ENCODE assay signal across 9 cellular contexts in genomic region chr1:172154571-172154970, GRCh38.
DNase-seq lines count a peak whose midpoint lies in the region; ATAC-seq, FAIRE-seq and TF ChIP-seq lines count a peak whose summit lies in the region.
"Had no signal": no experiment of that assay in that cellular context is flagged by ENCODE, and none has a peak within 500 bp of the region (broad histone marks: within the 10 kb centered on the region; RNA-seq: fewer than 3 reads in every experiment).

No MANE protein-coding gene starts in this region.

- H3K27me3 ChIP-seq in liver (ENCODE audit: control insufficient read depth in 4 of 4, insufficient read depth in 4 of 4, low read length in 3 of 4) (no peaks in the 10 kb centered on the region), HepG2 (ENCODE audit: control insufficient read depth in 1 of 2, insufficient read depth in 2 of 2, low read length in 2 of 2) (no peaks in the 10 kb centered on the region), right lobe of liver (no peaks in the 10 kb centered on the region), prostate gland (replicated peaks; ENCODE audit: insufficient read depth) (no peaks in the 10 kb centered on the region), aorta (ENCODE audit: control insufficient read depth in 1 of 2, insufficient read depth in 2 of 2, low read length in 1 of 2) (peaks cover 0 to 2% of the 10 kb centered on the region in 2 donors)

- TF ChIP-seq EP300 in HepG2 (IDR thresholded peaks at IDR 0.05; ENCODE audit: low read depth in 2 of 2, low read length in 2 of 2), result no peak
- TF ChIP-seq EP300 in HepG2 (CRISPR knock-in tag; IDR thresholded peaks at IDR 0.05; ENCODE audit: borderline replicate concordance), result no peak

- TF ChIP-seq RAD21 in liver (IDR thresholded peaks at IDR 0.05) (no peak), HepG2 (CRISPR knock-in tag; IDR thresholded peaks at IDR 0.05) (no peak)

- POLR2A ChIA-PET in HepG2 (lab: Yijun Ruan, JAX), result no interaction called here
- POLR2A ChIA-PET in activated CD4-positive, alpha-beta memory T cell treated with anti-CD3 and anti-CD28 coated beads for 36 hours (lab: Charles Lee), result interaction anchor here (2.6 kb wide), 1 partner anchor 26 kb away, joined by 11 read pairs; no protein-coding TSS in a partner anchor

- intact Hi-C loops in HepG2 (cut with micrococcal nuclease; ENCODE audit: unreplicated experiment) (no loop called here), right lobe of liver (cut with DNase I) (no loop called here), prostate gland (cut with DNase I) (no loop called here), aorta (cut with DNase I) (no loop called here)
- intact Hi-C loops in activated CD4-positive, alpha-beta memory T cell treated with anti-CD3 and anti-CD28 coated beads for 36 hours (cut with micrococcal nuclease), result loop anchor here (1.0 to 2.0 kb wide), 5 partner anchors 20 to 184 kb away; no protein-coding TSS in a partner anchor

- H3K27me3 Mint-ChIP-seq in activated CD4-positive, alpha-beta memory T cell treated with anti-CD3 and anti-CD28 coated beads for 36 hours, result no peaks in the 10 kb centered on the region
- H3K27me3 Mint-ChIP-seq: dendritic cell treated with granulocyte-macrophage colony-stimulating factor and Interleukin-4, amounts not matched to agents 40 ng/mL and 50 ng/mL, for 4 days had no signal

- no peak overlapping the region for H3K4me3 Mint-ChIP-seq in activated CD4-positive, alpha-beta memory T cell treated with anti-CD3 and anti-CD28 coated beads for 36 hours
- H3K4me3 Mint-ChIP-seq: dendritic cell treated with granulocyte-macrophage colony-stimulating factor and Interleukin-4, amounts not matched to agents 40 ng/mL and 50 ng/mL, for 4 days had no signal

- no peaks in the 10 kb centered on the region for H3K36me3 ChIP-seq in liver (ENCODE audit: control insufficient read depth in 4 of 4, insufficient read depth in 3 of 4, low read depth in 1 of 4, low read length in 3 of 4)
- no peaks in the 10 kb centered on the region for H3K36me3 ChIP-seq in HepG2 (replicated peaks in 1 of 2; ENCODE audit: control insufficient read depth in 1 of 2, insufficient read depth in 2 of 2, low read length in 2 of 2)
- H3K36me3 ChIP-seq in right lobe of liver, result no peaks in the 10 kb centered on the region
- no peaks in the 10 kb centered on the region for H3K36me3 ChIP-seq in prostate gland
- H3K36me3 ChIP-seq in aorta (ENCODE audit: control insufficient read depth in 1 of 2, insufficient read depth in 2 of 2, low read length in 1 of 2), result no peaks in the 10 kb centered on the region

- H3K9ac ChIP-seq in liver (ENCODE audit: low read depth in 1 of 2, low read length in 2 of 2), result no peak overlapping the region
- no peak overlapping the region for H3K9ac ChIP-seq in HepG2 (ENCODE audit: insufficient read depth, low read depth, low read length)

- CTCF ChIA-PET in HepG2 (lab: Yijun Ruan, JAX; ENCODE audit: low intra/inter-chr PET ratio, low total read pairs), result no interaction called here
- CTCF ChIA-PET in activated CD4-positive, alpha-beta memory T cell treated with anti-CD3 and anti-CD28 coated beads for 36 hours (lab: Charles Lee), result interaction anchor here (2.0 kb wide), 1 partner anchor 184 kb away, joined by 5 read pairs; no protein-coding TSS in a partner anchor

- H3K4me1 Mint-ChIP-seq in activated CD4-positive, alpha-beta memory T cell treated with anti-CD3 and anti-CD28 coated beads for 36 hours (ENCODE audit: low read depth), result peaks cover 14% of the 10 kb centered on the region

- 65% methylated on average over 2 of the region's 2 CpGs for WGBS in liver
- WGBS in HepG2 (ENCODE audit: low lambda C conversion rate), result 1% methylated on average over 2 of the region's 2 CpGs
- 45% methylated on average over 2 of the region's 2 CpGs for WGBS in right lobe of liver (ENCODE audit: insufficient coverage, low coverage, low lambda C conversion rate, missing lambda C conversion rate)
- 68% methylated on average over 2 of the region's 2 CpGs for WGBS in prostate gland
- WGBS in aorta, 2 donors, result 6 to 11% methylated on average over 2 of the region's 2 CpGs

- H3K4me3 ChIP-seq in liver (ENCODE audit: low read depth in 1 of 3, low read length in 3 of 3) (no peak overlapping the region), HepG2 (replicated peaks in 1 of 3; ENCODE audit: insufficient read depth in 1 of 3, low read depth in 2 of 3, low read length in 3 of 3) (no peak overlapping the region), right lobe of liver (no peak overlapping the region), prostate gland (no peak overlapping the region), aorta (ENCODE audit: low read length in 2 of 2) (peak overlapping the region in 1 of 2 donors; percentile 18)

- H3K9me3 ChIP-seq in liver (ENCODE audit: control insufficient read depth in 4 of 4, low read length in 3 of 4), result no peaks in the 10 kb centered on the region
- H3K9me3 ChIP-seq in HepG2 (ENCODE audit: low read length), result no peaks in the 10 kb centered on the region
- no peaks in the 10 kb centered on the region for H3K9me3 ChIP-seq in right lobe of liver
- H3K9me3 ChIP-seq in prostate gland, result no peaks in the 10 kb centered on the region
- H3K9me3 ChIP-seq in aorta (ENCODE audit: control insufficient read depth, low read length), result no peaks in the 10 kb centered on the region

- no peak for ATAC-seq in HepG2
- ATAC-seq in HG03108 (IDR thresholded peaks at IDR 0.05; ENCODE audit: unreplicated experiment), result peak; percentile 97
- ATAC-seq in right lobe of liver, result peak; percentile 40 to 80 (median 64)
- ATAC-seq in aorta (ENCODE audit: low FRiP score), result no peak

- H2AFZ ChIP-seq in HepG2 (ENCODE audit: low read length), result no peak overlapping the region

- H3K9me3 Mint-ChIP-seq in activated CD4-positive, alpha-beta memory T cell treated with anti-CD3 and anti-CD28 coated beads for 36 hours, result no peaks in the 10 kb centered on the region
- H3K9me3 Mint-ChIP-seq: dendritic cell treated with granulocyte-macrophage colony-stimulating factor and Interleukin-4, amounts not matched to agents 40 ng/mL and 50 ng/mL, for 4 days had no signal

- no peak overlapping the region for H3K4me2 ChIP-seq in HepG2 (ENCODE audit: low read depth, low read length)

- H3K4me1 ChIP-seq in liver (ENCODE audit: control insufficient read depth in 4 of 4, insufficient read depth in 4 of 4, low read length in 3 of 4) (no peaks in the 10 kb centered on the region), HepG2 (ENCODE audit: insufficient read depth, low read length) (no peaks in the 10 kb centered on the region), right lobe of liver (no peaks in the 10 kb centered on the region), prostate gland (replicated peaks) (no peaks in the 10 kb centered on the region), aorta (ENCODE audit: control insufficient read depth in 1 of 2, insufficient read depth in 2 of 2, low read length in 2 of 2) (no peaks in the 10 kb centered on the region)

- no peaks in the 10 kb centered on the region for H3K36me3 Mint-ChIP-seq in activated CD4-positive, alpha-beta memory T cell treated with anti-CD3 and anti-CD28 coated beads for 36 hours

- H4K20me1 ChIP-seq in HepG2 (ENCODE audit: insufficient read depth, low read length), result no peaks in the 10 kb centered on the region

- H3K27ac Mint-ChIP-seq in activated CD4-positive, alpha-beta memory T cell treated with anti-CD3 and anti-CD28 coated beads for 36 hours, result peak overlapping the region; percentile 86
- H3K27ac Mint-ChIP-seq: dendritic cell treated with granulocyte-macrophage colony-stimulating factor and Interleukin-4, amounts not matched to agents 40 ng/mL and 50 ng/mL, for 4 days had no signal

- DNase-seq in HepG2 (ENCODE audit: low spot score) (no peak), right lobe of liver (no peak), NCI-H82 (lab: John Stamatoyannopoulos, UW) (no peak), prostate gland (ENCODE audit: low spot score) (no peak), aorta (no peak)
- no peak for DNase-seq in activated CD4-positive, alpha-beta memory T cell treated with anti-CD3 and anti-CD28 coated beads for 36 hours

- TF ChIP-seq POLR2A in HepG2 (IDR thresholded peaks at IDR 0.05; ENCODE audit: insufficient read depth in 1 of 2, low read depth in 2 of 2, low read length in 2 of 2), result no peak
- no peak for TF ChIP-seq POLR2A in right lobe of liver (IDR thresholded peaks at IDR 0.05)
- no peak for TF ChIP-seq POLR2A in prostate gland (IDR thresholded peaks at IDR 0.05)

- FAIRE-seq in HepG2 (lab: Jason Lieb, UNC), result no peak

- no TSS peak for BruUV-seq in HepG2 (replicated peaks; lab: Mats Ljungman, UMichigan)

- no peak overlapping the region for H3K27ac ChIP-seq in liver (ENCODE audit: low read depth in 1 of 2, low read length in 2 of 2)
- H3K27ac ChIP-seq in HepG2 (ENCODE audit: extremely low read length, insufficient read depth, low read length), result no peak overlapping the region
- H3K27ac ChIP-seq in right lobe of liver, result peak overlapping the region in 2 of 3 donors; percentile 19 to 27
- no peak overlapping the region for H3K27ac ChIP-seq in prostate gland
- H3K27ac ChIP-seq in aorta (ENCODE audit: low read depth in 1 of 2, low read length in 2 of 2), result no peak overlapping the region

- in situ Hi-C loops in HepG2 (cut with HindIII; ENCODE audit: extremely low pct_ligation_motif_present, low pct_unique_long_range_greater_than_20kb), result no loop called here

- TF ChIP-seq CTCF in liver (IDR thresholded peaks at IDR 0.05; ENCODE audit: low read depth, low read length, missing input control), result no peak
- no peak for TF ChIP-seq CTCF in HepG2 (CRISPR knock-in tag; IDR thresholded peaks at IDR 0.05)
- no peak for TF ChIP-seq CTCF in right lobe of liver (IDR thresholded peaks at IDR 0.05)
- TF ChIP-seq CTCF in prostate gland (IDR thresholded peaks at IDR 0.05), result no peak

- no peaks in the 10 kb centered on the region for H3K79me2 ChIP-seq in HepG2 (ENCODE audit: insufficient read depth, low read length)

TF ChIP-seq in liver, 16 proteins besides CTCF, POLR2A, EP300 and RAD21:
- peak in 1 of 2 donors; percentile 46 for TF ChIP-seq JUND (IDR thresholded peaks at IDR 0.05)
- TF ChIP-seq MAX (IDR thresholded peaks at IDR 0.05), result peak; percentile 22
- TF ChIP-seq FOXA1 (IDR thresholded peaks at IDR 0.05), result no peak
TF ChIP-seq in liver: peak in this region for 2.

TF ChIP-seq in HepG2, 621 proteins besides CTCF, POLR2A, EP300 and RAD21:
- TF ChIP-seq CREM (IDR thresholded peaks at IDR 0.05) (no peak), CREM (CRISPR knock-in tag; IDR thresholded peaks at IDR 0.05) (no peak), HOXA5 (CRISPR knock-in tag; IDR thresholded peaks at IDR 0.05) (no peak), CREB1 (IDR thresholded peaks at IDR 0.05) (no peak), CREB1 (CRISPR knock-in tag; IDR thresholded peaks at IDR 0.05) (no peak), NRL (CRISPR knock-in tag; IDR thresholded peaks at IDR 0.05; ENCODE audit: borderline replicate concordance) (no peak), IKZF4 (CRISPR knock-in tag; IDR thresholded peaks at IDR 0.05; ENCODE audit: borderline replicate concordance, low read depth, not compliant biosample characterization) (no peak)

Comparison
In these comparisons a context has a peak if more than half of its experiments do, and no peak if none do; other contexts are left out.
1. H3K27ac ChIP-seq: peak in right lobe of liver (2 of 3); none in liver (0 of 2), HepG2 (single experiment), prostate gland (0 of 2) and aorta (0 of 2).
2. ATAC-seq: peak in HG03108 (single experiment) and right lobe of liver (4 of 4); none in HepG2 (single experiment) and aorta (single experiment).